ENCODE assay signal across 14 cellular contexts in the genomic region with DNA sequence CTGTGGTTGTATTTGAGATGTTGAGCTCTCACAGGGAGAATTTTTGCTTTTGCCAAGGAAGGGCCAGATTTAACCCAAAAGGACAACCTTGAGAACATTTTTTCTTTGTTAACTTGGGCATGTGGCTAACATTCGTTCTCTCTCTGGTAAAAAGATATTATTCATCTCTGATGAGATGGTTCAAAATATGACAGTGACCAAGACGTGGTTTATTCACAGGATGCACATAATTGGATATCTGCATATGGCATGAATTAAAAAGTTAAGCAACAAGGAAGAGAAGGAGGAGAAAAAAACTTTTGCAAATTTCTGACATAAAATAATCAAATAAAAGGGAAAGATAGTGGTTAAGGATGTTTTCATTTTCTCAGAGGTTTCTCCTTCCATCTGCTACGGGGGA.
"Had no signal": no experiment of that assay in that cellular context is flagged by ENCODE, and none has a peak within 500 bp of the region (broad histone marks: within the 10 kb centered on the region; RNA-seq: fewer than 3 reads in every experiment).

No MANE protein-coding gene starts in this region.

- H3K9ac ChIP-seq: parathyroid adenoma had no signal

- H3K27ac Mint-ChIP-seq: activated CD4-positive, alpha-beta memory T cell treated with anti-CD3 and anti-CD28 coated beads, Interleukin-2, amount 10 ng/mL, durations not matched to agents 7 days and 5 days; activated naive CD8-positive, alpha-beta T cell had no signal

- DNase-seq: activated CD4-positive, alpha-beta memory T cell treated with anti-CD3 and anti-CD28 coated beads, Interleukin-2, amount 10 ng/mL, durations not matched to agents 7 days and 5 days; activated CD4-positive, alpha-beta T cell treated with anti-CD3 and anti-CD28 coated beads for 1 hour; activated gamma-delta T cell; activated T-cell treated with anti-CD3 and anti-CD28 coated beads, Interleukin-2, amount 50 U/mL, for 48 hours; anterior cingulate cortex; hippocampal formation; retina; stimulated activated CD4-positive, alpha-beta T cell treated with anti-CD3 and anti-CD28 coated beads, Interleukin-4, amount 100 ng/mL, for 4 hours; stomach; T-helper 9 cell had no signal

- H2AFZ ChIP-seq: parathyroid adenoma had no signal

- H3K27me3 ChIP-seq: stomach had no signal

- H3K9me3 Mint-ChIP-seq: activated CD4-positive, alpha-beta memory T cell treated with anti-CD3 and anti-CD28 coated beads, Interleukin-2, amount 10 ng/mL, durations not matched to agents 7 days and 5 days; neural crest cell had no signal

- H3K4me1 Mint-ChIP-seq: neural crest cell had no signal

- H3K4me3 Mint-ChIP-seq: activated CD4-positive, alpha-beta memory T cell treated with anti-CD3 and anti-CD28 coated beads, Interleukin-2, amount 10 ng/mL, durations not matched to agents 7 days and 5 days; activated naive CD8-positive, alpha-beta T cell; neural crest cell had no signal

- H3K4me3 ChIP-seq: stomach, thoracic aorta had no signal

- H3K4me1 ChIP-seq: stomach had no signal

- H3K36me3 ChIP-seq: thoracic aorta had no signal

- H3K9me3 ChIP-seq: stomach, thoracic aorta had no signal

- H3K79me2 ChIP-seq: parathyroid adenoma had no signal

- H3K27ac ChIP-seq: stomach had no signal
